8 cellular contexts compared by ENCODE assay signal in genomic region chr5:79611046-79611829, GRCh38. TPM values are rescaled to one million over a fixed set of nuclear protein-coding genes. Genes with fewer than 3 reads are reported as not detected.
A peak's percentile ranks its signal among the peaks of the same experiment; 100 is the strongest.
DNase-seq lines count a peak whose midpoint lies in the region; ATAC-seq and TF ChIP-seq lines count a peak whose summit lies in the region.

No MANE protein-coding gene starts in this region.

- no peaks in the 10 kb centered on the region for H3F3A ChIP-seq in PC-3 (ENCODE audit: low read length, unreplicated experiment)

- H3K4me3 ChIP-seq in CD4-positive, CD25-positive, alpha-beta regulatory T cell (ENCODE audit: low read depth, low read length), result no peak overlapping the region
- H3K4me3 ChIP-seq in PC-3 (ENCODE audit: low read length) (no peak overlapping the region; the same call in 1 of the 2 replicates), epithelial cell of proximal tubule (ENCODE audit: low read depth, low read length) (peak overlapping the region; percentile 95), osteoblast (ENCODE audit: insufficient read depth, low read length) (peak overlapping the region; percentile 78)

- H2AFZ ChIP-seq in PC-3 (ENCODE audit: low read length) (peak overlapping the region; percentile 89; the same call in 1 of the 2 replicates), osteoblast (ENCODE audit: low read length) (peak overlapping the region; percentile 99)

- H3K27me3 Mint-ChIP-seq in CD4-positive, CD25-positive, alpha-beta regulatory T cell, result peaks cover 41% of the 10 kb centered on the region

- TF ChIP-seq CTCF in PC-3 (conservative IDR thresholded peaks at IDR 0.05; ENCODE audit: low read depth, low read length) (no peak), epithelial cell of proximal tubule (conservative IDR thresholded peaks at IDR 0.05; ENCODE audit: low read depth, low read length) (no peak), osteoblast (IDR thresholded peaks at IDR 0.05; ENCODE audit: extremely low read depth, low read depth, low read length) (no peak)

- CTCF ChIA-PET in PC-3 (lab: Charles Lee), result no interaction called here

- H3K4me2 ChIP-seq in PC-3 (ENCODE audit: low read length) (peak overlapping the region; percentile 80), osteoblast (ENCODE audit: insufficient read depth, low read length) (peak overlapping the region; percentile 94)

- H4K20me1 ChIP-seq in PC-3 (ENCODE audit: low read length) (no peaks in the 10 kb centered on the region), osteoblast (ENCODE audit: insufficient read depth, low read length) (peaks cover 6% of the 10 kb centered on the region)

- no peak for ATAC-seq in CD4-positive, CD25-positive, alpha-beta regulatory T cell (ENCODE audit: low read depth in 2 of 2)
- ATAC-seq in PC-3, result no peak
- ATAC-seq in GM19324 (IDR thresholded peaks at IDR 0.05; ENCODE audit: low FRiP score, unreplicated experiment), result no peak

- H3K36me3 Mint-ChIP-seq in CD4-positive, CD25-positive, alpha-beta regulatory T cell, result peaks cover 16% of the 10 kb centered on the region

- intact Hi-C loops in PC-3 (cut with micrococcal nuclease), result no loop called here

- DNase-seq in CD4-positive, CD25-positive, alpha-beta regulatory T cell, result no peak
- DNase-seq in PC-3 (no peak), epithelial cell of proximal tubule (ENCODE audit: low read depth) (no peak), osteoblast (ENCODE audit: insufficient read length, low spot score, missing footprints) (no peak), cortex of kidney (lab: John Stamatoyannopoulos, UW) (no peak), NCI-H2171 (lab: John Stamatoyannopoulos, UW) (no peak), NCI-H1092 treated with DMSO at 0.1 percent for 48 hours (lab: John Stamatoyannopoulos, UW) (no peak)

- POLR2A ChIA-PET in PC-3 (lab: Charles Lee; ENCODE audit: unreplicated experiment), result no interaction called here

- BruUV-seq in PC-3 (replicated peaks; lab: Mats Ljungman, UMichigan), result no TSS peak

- H3K27ac Mint-ChIP-seq in CD4-positive, CD25-positive, alpha-beta regulatory T cell, result peak overlapping the region; percentile 91 to 100 (median 99)

- H3K4me3 Mint-ChIP-seq in CD4-positive, CD25-positive, alpha-beta regulatory T cell, result peak overlapping the region; percentile 97 to 99 (median 99)

- peaks cover 13% of the 10 kb centered on the region for H3K36me3 ChIP-seq in CD4-positive, CD25-positive, alpha-beta regulatory T cell (ENCODE audit: control insufficient read depth, insufficient read depth, low read length)
- H3K36me3 ChIP-seq in PC-3 (ENCODE audit: low read depth, low read length) (peaks cover 7% of the 10 kb centered on the region; the same call in 1 of the 2 replicates), osteoblast (ENCODE audit: insufficient read depth, low read length) (no peaks in the 10 kb centered on the region)

- peaks cover 23% of the 10 kb centered on the region for H3K4me1 ChIP-seq in CD4-positive, CD25-positive, alpha-beta regulatory T cell (ENCODE audit: control insufficient read depth, insufficient read depth, low read length, poor library complexity, severe bottlenecking)
- no peaks in the 10 kb centered on the region for H3K4me1 ChIP-seq in PC-3 (ENCODE audit: insufficient read depth, low read length)
- H3K4me1 ChIP-seq in osteoblast (ENCODE audit: insufficient read depth, low read length), result peaks cover 8% of the 10 kb centered on the region

- H3K27ac ChIP-seq in CD4-positive, CD25-positive, alpha-beta regulatory T cell (ENCODE audit: insufficient read depth, low read length, poor library complexity, severe bottlenecking), result no peak overlapping the region
- H3K27ac ChIP-seq in PC-3 (ENCODE audit: low read length) (peak overlapping the region; percentile 75), osteoblast (ENCODE audit: low read depth, low read length) (peak overlapping the region; percentile 92)

- peaks cover 23 to 36% (median 28%) of the 10 kb centered on the region in 4 donors for H3K4me1 Mint-ChIP-seq in CD4-positive, CD25-positive, alpha-beta regulatory T cell

- H3K9me2 ChIP-seq in PC-3 (replicated peaks; ENCODE audit: low read length), result no peaks in the 10 kb centered on the region

- peak overlapping the region; percentile 53 for H3K9ac ChIP-seq in PC-3 (ENCODE audit: low read length)

- H3K9me3 ChIP-seq in CD4-positive, CD25-positive, alpha-beta regulatory T cell (ENCODE audit: control insufficient read depth in 2 of 2, low read length in 2 of 2), result no peaks in the 10 kb centered on the region
- H3K9me3 ChIP-seq in PC-3 (ENCODE audit: low read length) (no peaks in the 10 kb centered on the region), osteoblast (ENCODE audit: low read depth, low read length) (no peaks in the 10 kb centered on the region)

- H3K9me3 Mint-ChIP-seq in CD4-positive, CD25-positive, alpha-beta regulatory T cell, result peaks cover 0 to 6% (median 0%) of the 10 kb centered on the region in 7 donors

- no peaks in the 10 kb centered on the region for H3K27me3 ChIP-seq in CD4-positive, CD25-positive, alpha-beta regulatory T cell (ENCODE audit: control insufficient read depth, insufficient read depth, low read length)
- H3K27me3 ChIP-seq in PC-3 (ENCODE audit: low read length) (no peaks in the 10 kb centered on the region), osteoblast (ENCODE audit: insufficient read depth, low read length) (no peaks in the 10 kb centered on the region)

- H3K79me2 ChIP-seq in PC-3 (ENCODE audit: low read length) (peaks cover 38% of the 10 kb centered on the region), osteoblast (ENCODE audit: insufficient read depth, low read length) (peaks cover 39% of the 10 kb centered on the region)

RNA-seq across cellular contexts. Expression of gene TENT2, which starts 1.0 kb away (rescaled TPM):
- total RNA-seq in CD4-positive, CD25-positive, alpha-beta regulatory T cell, result 141 TPM
- polyA plus RNA-seq in CD4-positive, CD25-positive, alpha-beta regulatory T cell, result 10 to 100 TPM; 45.9 to 65.1 (median 57.9) TPM
- 26.9 and 27.7 TPM in 2 replicates for total RNA-seq in PC-3 (2014; rRNA removed)
- total RNA-seq in epithelial cell of proximal tubule, result 26.1 and 26.3 TPM in 2 replicates
- total RNA-seq in osteoblast, result 65.9 and 77.5 TPM in 2 replicates

Comparison
In these comparisons a context has a peak if more than half of its experiments do, and no peak if none do; other contexts are left out.
1. H3K4me3 ChIP-seq: peak in epithelial cell of proximal tubule (single experiment) and osteoblast (single experiment); none in CD4-positive, CD25-positive, alpha-beta regulatory T cell (single experiment) and PC-3 (single experiment).